Comparison of ENCODE assay signal across 8 cellular contexts in genomic region chr17:50865060-50865867, GRCh38. TPM values are rescaled to one million over a fixed set of nuclear protein-coding genes. Genes with fewer than 3 reads are reported as not detected.
DNase-seq lines count a peak whose midpoint lies in the region; ATAC-seq, FAIRE-seq and TF ChIP-seq lines count a peak whose summit lies in the region.

No MANE protein-coding gene starts in this region.

- H3K36me3 ChIP-seq in MG63 (peaks cover 35% of the 10 kb centered on the region), GM12878 (ENCODE audit: control insufficient read depth in 2 of 2, insufficient read depth in 2 of 2, low read length in 1 of 2) (no peaks in the 10 kb centered on the region; a peak in 1 of 4 replicates), iPS-15b (ENCODE audit: control insufficient read depth, insufficient read depth, low read length) (peaks cover 2% of the 10 kb centered on the region)

- peaks cover 23% of the 10 kb centered on the region for H3K36me3 Mint-ChIP-seq in T-cell

- intact Hi-C loops in GM12878 (cut with micrococcal nuclease; ENCODE audit: unreplicated experiment) (loop anchor here (2.0 to 10.0 kb wide), 3 partner anchors 187 to 390 kb away; partner anchors contain the start of gene NME1), sciatic nerve (cut with DNase I) (no loop called here)

- WGBS in GM12878 (ENCODE audit: insufficient coverage, insufficient replicate concordance, low lambda C conversion rate, missing lambda C conversion rate): under 1% methylated on average over 20 of the region's 50 CpGs

- H3K9me3 ChIP-seq in MG63 (no peaks in the 10 kb centered on the region), GM12878 (replicated peaks; ENCODE audit: control insufficient read depth, insufficient read depth, low read length) (no peaks in the 10 kb centered on the region), iPS-15b (ENCODE audit: control insufficient read depth, insufficient read depth, low read length) (no peaks in the 10 kb centered on the region)

- H3K27me3 ChIP-seq in MG63: no peaks in the 10 kb centered on the region
- H3K27me3 ChIP-seq in GM12878 (replicated peaks in 1 of 2; ENCODE audit: control insufficient read depth in 2 of 2, insufficient read depth in 2 of 2, low read length in 1 of 2): no peaks in the 10 kb centered on the region
- no peaks in the 10 kb centered on the region for H3K27me3 ChIP-seq in iPS-15b (ENCODE audit: control insufficient read depth, insufficient read depth, low read length)

- POLR2A ChIA-PET in T-cell (lab: Charles Lee) (interaction anchor here (0.8 to 3.2 kb wide), 11 partner anchors 9 to 392 kb away, joined by 3 to 30 read pairs (median 4); no protein-coding TSS in a partner anchor), GM12878 (lab: Charles Lee) (interaction anchor here (0.5 to 3.5 kb wide), 10 partner anchors 10 to 1178 kb away, joined by 3 to 31 read pairs (median 4); partner anchors contain the start of gene NME1)

- DNase-seq in DMS79 treated with DMSO at 0.1 percent for 48 hours (lab: John Stamatoyannopoulos, UW) (peak; percentile 45), MG63 (peak; percentile 69), T-cell (peak; percentile 29 to 71 (median 48)), GM12878 (ENCODE audit: low read depth, low spot score) (no peak), sciatic nerve (ENCODE audit: low spot score) (peak; percentile 84)

- no peaks in the 10 kb centered on the region for H3K9me3 Mint-ChIP-seq in T-cell

- TF ChIP-seq CTCF in GM12878 (IDR thresholded peaks at IDR 0.05 in 2 of 3, conservative IDR thresholded peaks at IDR 0.05 in 1 of 3; ENCODE audit: control insufficient read depth in 2 of 3, extremely low read depth in 1 of 3, insufficient read depth in 1 of 3, low read depth in 3 of 3, low read length in 3 of 3): no peak

- peak overlapping the region; percentile 98 to 99 (median 98) for H3K4me3 Mint-ChIP-seq in T-cell

- no TSS peak for BruUV-seq in GM12878 (replicated peaks; lab: Mats Ljungman, UMichigan)

- H4K20me1 ChIP-seq in GM12878 (ENCODE audit: control insufficient read depth, insufficient read depth): no peaks in the 10 kb centered on the region

- RAD21 ChIA-PET in GM12878 (lab: Charles Lee; ENCODE audit: unreplicated experiment): interaction anchor here (1.0 to 3.9 kb wide), 9 partner anchors 9 to 288 kb away, joined by 3 to 19 read pairs (median 5); partner anchors contain the start of gene NME1

- H3K27ac Mint-ChIP-seq in T-cell: peak overlapping the region; percentile 97 to 98

- H3K4me2 ChIP-seq in GM12878 (ENCODE audit: control insufficient read depth, insufficient read depth): peak overlapping the region; percentile 75

- H3K9ac ChIP-seq in GM12878 (ENCODE audit: control insufficient read depth, insufficient read depth, low read length) (peak overlapping the region; percentile 68), iPS-15b (ENCODE audit: low read depth, low read length) (peak overlapping the region; percentile 84)

- H3K4me1 Mint-ChIP-seq in T-cell: peaks cover 51 to 72% (median 60%) of the 10 kb centered on the region in 3 donors

- H3K79me2 ChIP-seq in GM12878 (ENCODE audit: control insufficient read depth, insufficient read depth, low read length): peaks cover 39% of the 10 kb centered on the region

- in situ Hi-C loops in GM12878 (cut with MboI): loop anchor here (5.0 kb wide), 1 partner anchor 287 kb away; the partner anchor contains the start of gene NME1

- no peak for TF ChIP-seq RAD21 in GM12878 (IDR thresholded peaks at IDR 0.05; ENCODE audit: insufficient read depth, low read depth, low read length)

- peak overlapping the region; percentile 64 for H3K4me3 ChIP-seq in MG63
- peak overlapping the region; percentile 92 for H3K4me3 ChIP-seq in GM12878
- H3K4me3 ChIP-seq in iPS-15b (ENCODE audit: low read depth, low read length): peak overlapping the region; percentile 97

- CTCF ChIA-PET in T-cell (lab: Charles Lee): interaction anchor here (1.3 to 5.2 kb wide), 5 partner anchors 13 to 89 kb away, joined by 3 to 31 read pairs (median 3); no protein-coding TSS in a partner anchor
- CTCF ChIA-PET in GM12878 (lab: Yijun Ruan, JAX): interaction anchor here (1.0 to 8.7 kb wide), 5 partner anchors 9 to 92 kb away, joined by 3 to 85 read pairs (median 14); no protein-coding TSS in a partner anchor

- peak overlapping the region; percentile 68 for H3K27ac ChIP-seq in GM12878 (ENCODE audit: control insufficient read depth, insufficient read depth)

- no peak for TF ChIP-seq EP300 in GM12878 (IDR thresholded peaks at IDR 0.05; ENCODE audit: borderline replicate concordance in 1 of 2, control insufficient read depth in 1 of 2, low read depth in 2 of 2, low read length in 2 of 2)

- H2AFZ ChIP-seq in GM12878 (ENCODE audit: control insufficient read depth, low read depth, low read length): peak overlapping the region; percentile 48

- SMC1A ChIA-PET in GM12878 (lab: Charles Lee; ENCODE audit: uncharacterized antibody, unreplicated experiment): interaction anchor here (0.7 to 5.6 kb wide), 6 partner anchors 8 to 190 kb away, joined by 3 to 46 read pairs (median 3); no protein-coding TSS in a partner anchor

- peak; percentile 31 for FAIRE-seq in GM12878 (lab: Jason Lieb, UNC)

- TF ChIP-seq POLR2A in GM12878 (IDR thresholded peaks at IDR 0.05; ENCODE audit: low read depth, low read length): no peak

- H3K27me3 Mint-ChIP-seq in T-cell: no peaks in the 10 kb centered on the region

- ATAC-seq in GM21825 (IDR thresholded peaks at IDR 0.05; ENCODE audit: unreplicated experiment) (peak; percentile 13), T-cell (replicated peaks in 1 of 4) (peak in 3 of 4 experiments; percentile 2 to 7 (median 3)), GM12878 (peak; percentile 1; the same call in 2 of the 3 replicates), sciatic nerve (no peak), HG03378 (IDR thresholded peaks at IDR 0.05; ENCODE audit: unreplicated experiment) (no peak)

- H3K4me1 ChIP-seq in GM12878 (ENCODE audit: control insufficient read depth, insufficient read depth, low read length): no peaks in the 10 kb centered on the region
- no peaks in the 10 kb centered on the region for H3K4me1 ChIP-seq in iPS-15b (ENCODE audit: control insufficient read depth, insufficient read depth, low read length)

TF ChIP-seq in GM12878, 131 proteins besides CTCF, POLR2A, EP300 and RAD21 (continues in another document):
- TF ChIP-seq ZNF207 (IDR thresholded peaks at IDR 0.05; ENCODE audit: borderline replicate concordance): no peak
- no peak for TF ChIP-seq ZZZ3 (IDR thresholded peaks at IDR 0.05; ENCODE audit: control insufficient read depth, insufficient read length, low read depth)
- TF ChIP-seq, protein P1, sequence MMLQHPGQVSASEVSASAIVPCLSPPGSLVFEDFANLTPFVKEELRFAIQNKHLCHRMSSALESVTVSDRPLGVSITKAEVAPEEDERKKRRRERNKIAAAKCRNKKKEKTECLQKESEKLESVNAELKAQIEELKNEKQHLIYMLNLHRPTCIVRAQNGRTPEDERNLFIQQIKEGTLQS (IDR thresholded peaks at IDR 0.05; ENCODE audit: borderline replicate concordance, extremely low read depth, low read depth, low read length): no peak
- no peak for TF ChIP-seq NBN (IDR thresholded peaks at IDR 0.05)
- TF ChIP-seq YY1 (IDR thresholded peaks at IDR 0.05; ENCODE audit: low read depth, low read length): peak; percentile 59

RNA-seq across cellular contexts. Expression of gene TOB1, which starts 0.9 kb away (rescaled TPM):
- total RNA-seq in MG63 (2014; rRNA removed; shearing (Covaris generic); ENCODE audit: low replicate concordance): 16.0 and 17.5 TPM in 2 replicates
- total RNA-seq in T-cell (100 to 1,000 TPM in 2 of 5 donors, 10 to 100 TPM in 3; 75.4 to 310 (median 92.6) TPM), GM12878 (2014; rRNA removed) (4.4 and 5.0 TPM in 2 replicates), GM12878 (2014; rRNA removed; fragmentation: Illumina TruSeq; extraction: Trizol) (7.7 and 8.2 TPM in 2 replicates), GM12878 (2021) (16.9 and 19.6 TPM in 2 replicates), sciatic nerve (114 TPM)
- total RNA-seq in GM12878 (2013; cell fraction: nucleolus; rRNA removed): 6.5 and 6.7 TPM in 2 replicates
- polyA plus RNA-seq in GM12878 (2011; ENCODE audit: low read depth): 6.9 TPM
- polyA plus RNA-seq in GM12878 (2011; rRNA removed) (9.4 and 10.7 TPM in 2 replicates), GM12878 (2014; fragmentation: Illumina TruSeq; extraction: Trizol) (9.6 TPM in 2 replicates), GM12878 (2014; fragmentation: Nextera tagmentation; extraction: Ambion mirVana) (10 to 100 TPM; 19.5 to 28.3 TPM), GM12878 (2014; rRNA removed) (8.9 and 10.4 TPM in 2 replicates), GM12878 (2016; fragmentation: Nextera tagmentation; extraction: Ambion mirVana) (10 to 100 TPM; 30.6 to 32.4 TPM)
- polyA plus RNA-seq in GM12878 (2011; cell fraction: cytosol; rRNA removed): 7.4 and 7.6 TPM in 2 replicates
- polyA plus RNA-seq in GM12878 (2011; cell fraction: nucleus; rRNA removed): 9.3 and 10.2 TPM in 2 replicates
- polyA plus RNA-seq in GM12878 (2012): 10.3 and 11.4 TPM in 2 replicates
- polyA minus RNA-seq in GM12878 (2011; rRNA and poly(A)+ RNA removed): 11.0 and 13.5 TPM in 2 replicates
- 8.3 and 9.1 TPM in 2 replicates for polyA minus RNA-seq in GM12878 (2011; cell fraction: cytosol; rRNA and poly(A)+ RNA removed)
- 16.7 and 31.4 TPM in 2 replicates for polyA minus RNA-seq in GM12878 (2011; cell fraction: nucleus; rRNA and poly(A)+ RNA removed)

RNA-seq across cellular contexts. Expression of gene WFIKKN2, which starts 29.9 kb away (rescaled TPM):
- total RNA-seq in MG63 (2014; rRNA removed; shearing (Covaris generic); ENCODE audit: low replicate concordance): not detected in 2 replicates
- total RNA-seq in T-cell (not detected), GM12878 (2014; rRNA removed) (0.06 TPM in 1 of 2 replicates, not detected in the other), GM12878 (2014; rRNA removed; fragmentation: Illumina TruSeq; extraction: Trizol) (not detected in 2 replicates), GM12878 (2021) (0.05 TPM in 1 of 2 replicates, not detected in the other), sciatic nerve (2.0 TPM)
- not detected in 2 replicates for total RNA-seq in GM12878 (2013; cell fraction: nucleolus; rRNA removed)
- not detected for polyA plus RNA-seq in GM12878 (2011; ENCODE audit: low read depth)
- polyA plus RNA-seq in GM12878 (2011; rRNA removed) (not detected in 2 replicates), GM12878 (2014; fragmentation: Illumina TruSeq; extraction: Trizol) (not detected in 2 replicates), GM12878 (2014; fragmentation: Nextera tagmentation; extraction: Ambion mirVana) (not detected), GM12878 (2014; rRNA removed) (not detected in 2 replicates), GM12878 (2016; fragmentation: Nextera tagmentation; extraction: Ambion mirVana) (not detected)
- polyA plus RNA-seq in GM12878 (2011; cell fraction: cytosol; rRNA removed): not detected in 2 replicates
- not detected in 2 replicates for polyA plus RNA-seq in GM12878 (2011; cell fraction: nucleus; rRNA removed)
- not detected in 2 replicates for polyA plus RNA-seq in GM12878 (2012)
- polyA minus RNA-seq in GM12878 (2011; rRNA and poly(A)+ RNA removed): not detected in 2 replicates
- not detected in 2 replicates for polyA minus RNA-seq in GM12878 (2011; cell fraction: cytosol; rRNA and poly(A)+ RNA removed)
- polyA minus RNA-seq in GM12878 (2011; cell fraction: nucleus; rRNA and poly(A)+ RNA removed): not detected in 2 replicates

Comparison
In these comparisons a context has a peak if more than half of its experiments do, and no peak if none do; other contexts are left out.
1. ATAC-seq: peak in GM21825 (single experiment), T-cell (3 of 4) and GM12878 (single experiment); none in sciatic nerve (single experiment) and HG03378 (single experiment).
2. Peak in every context shown above with its lines, with median percentiles within 50 percentile points of each other: H3K4me3 ChIP-seq.